In the genomic region with DNA sequence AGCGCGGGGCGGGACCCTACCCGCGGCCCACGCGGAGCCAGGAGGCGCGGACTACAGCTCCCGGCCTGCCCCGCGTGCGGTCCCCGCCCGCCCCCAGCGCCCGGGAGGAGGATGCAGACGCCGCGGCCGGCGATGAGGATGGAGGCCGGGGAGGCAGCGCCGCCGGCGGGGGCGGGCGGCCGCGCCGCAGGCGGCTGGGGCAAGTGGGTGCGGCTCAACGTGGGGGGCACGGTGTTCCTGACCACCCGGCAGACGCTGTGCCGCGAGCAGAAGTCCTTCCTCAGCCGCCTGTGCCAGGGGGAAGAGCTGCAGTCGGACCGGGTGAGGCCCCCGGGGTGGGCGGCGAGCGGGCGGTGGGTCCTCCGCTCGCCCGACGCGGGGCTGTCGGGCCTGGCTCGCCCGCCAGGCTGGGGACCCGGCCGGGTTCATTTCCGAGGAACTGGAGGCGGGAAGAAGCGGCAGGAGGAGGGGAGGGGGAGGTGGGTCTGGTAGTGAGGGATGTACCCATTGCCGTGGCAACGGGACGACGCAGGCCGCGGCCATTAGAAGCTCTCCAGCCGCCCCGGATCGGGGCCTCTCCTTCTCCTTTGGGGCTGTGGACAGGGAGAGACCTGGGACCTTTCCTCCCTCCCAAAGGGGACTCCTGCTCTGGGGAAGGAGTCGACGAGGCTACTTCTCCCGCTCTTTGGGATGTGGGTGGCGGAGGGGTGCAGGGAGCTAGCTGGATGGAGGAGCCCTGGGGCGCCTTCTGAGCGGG, we compare ENCODE assay signal across 8 cellular contexts. TPM values are rescaled to one million over a fixed set of nuclear protein-coding genes. Genes with fewer than 3 reads are reported as not detected.
A peak's percentile ranks its signal among the peaks of the same experiment; 100 is the strongest.
DNase-seq lines count a peak whose midpoint lies in the region; ATAC-seq and TF ChIP-seq lines count a peak whose summit lies in the region.

A gene with protein sequence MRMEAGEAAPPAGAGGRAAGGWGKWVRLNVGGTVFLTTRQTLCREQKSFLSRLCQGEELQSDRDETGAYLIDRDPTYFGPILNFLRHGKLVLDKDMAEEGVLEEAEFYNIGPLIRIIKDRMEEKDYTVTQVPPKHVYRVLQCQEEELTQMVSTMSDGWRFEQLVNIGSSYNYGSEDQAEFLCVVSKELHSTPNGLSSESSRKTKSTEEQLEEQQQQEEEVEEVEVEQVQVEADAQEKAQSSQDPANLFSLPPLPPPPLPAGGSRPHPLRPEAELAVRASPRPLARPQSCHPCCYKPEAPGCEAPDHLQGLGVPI (plus strand): TSS at position 114 of the 757 bp plus-strand sequence. CDS start 19 bp downstream, at position 133.

- H3K9me3 Mint-ChIP-seq in activated naive CD4-positive, alpha-beta T cell treated with anti-CD3 and anti-CD28 coated beads, Interleukin-2, amount 10 ng/mL, durations not matched to agents 7 days and 5 days, result no peaks in the 10 kb centered on the region

- TF ChIP-seq CTCF in omental fat pad (IDR thresholded peaks at IDR 0.05), result no peak
- no peak for TF ChIP-seq CTCF in suprapubic skin (IDR thresholded peaks at IDR 0.05)

- no peak for TF ChIP-seq EP300 in suprapubic skin (IDR thresholded peaks at IDR 0.05)

- peak within 1 kb of the TSS; percentile 73 for H3K27ac Mint-ChIP-seq in activated naive CD4-positive, alpha-beta T cell treated with anti-CD3 and anti-CD28 coated beads, Interleukin-2, amount 10 ng/mL, durations not matched to agents 7 days and 5 days

- DNase-seq in NCI-H446 (lab: John Stamatoyannopoulos, UW) (peak; percentile 20 to 70), NCI-H446 treated with DMSO at 0.1 percent for 48 hours (lab: John Stamatoyannopoulos, UW) (no peak), SK-N-DZ (ENCODE audit: low spot score) (peak; percentile 61), glomerular endothelial cell (ENCODE audit: extremely low read depth, low read depth, low spot score) (no peak), omental fat pad (ENCODE audit: low spot score) (no peak), suprapubic skin (ENCODE audit: low spot score in 2 of 2) (peak in 1 of 2 donors; percentile 69)
- peak; percentile 85 for DNase-seq in activated naive CD4-positive, alpha-beta T cell treated with anti-CD3 and anti-CD28 coated beads, Interleukin-2, amount 10 ng/mL, durations not matched to agents 7 days and 5 days

- ATAC-seq in HG03460 (IDR thresholded peaks at IDR 0.05; ENCODE audit: unreplicated experiment) (peak; percentile 74), omental fat pad (ENCODE audit: low FRiP score) (peak; percentile 85)

- H3K4me3 Mint-ChIP-seq in activated naive CD4-positive, alpha-beta T cell treated with anti-CD3 and anti-CD28 coated beads, Interleukin-2, amount 10 ng/mL, durations not matched to agents 7 days and 5 days, result peak within 1 kb of the TSS; percentile 76

- no peak within 1 kb of the TSS for H3K27ac ChIP-seq in suprapubic skin

- 12% methylated on average over 12 of the region's 76 CpGs for WGBS in suprapubic skin

- H3K36me3 ChIP-seq in suprapubic skin, result peaks cover 10% of the 10 kb centered on the region

- no peaks in the 10 kb centered on the region for H3K27me3 ChIP-seq in suprapubic skin

- H3K4me1 Mint-ChIP-seq in activated naive CD4-positive, alpha-beta T cell treated with anti-CD3 and anti-CD28 coated beads, Interleukin-2, amount 10 ng/mL, durations not matched to agents 7 days and 5 days, result peaks cover 19% of the 10 kb centered on the region

- H3K9me3 ChIP-seq in suprapubic skin, result no peaks in the 10 kb centered on the region

- CTCF ChIA-PET in activated naive CD4-positive, alpha-beta T cell treated with anti-CD3 and anti-CD28 coated beads, Interleukin-2, amount 10 ng/mL, durations not matched to agents 7 days and 5 days (lab: Charles Lee), result interaction anchor here (0.8 to 2.0 kb wide), 3 partner anchors 8 to 74 kb away, joined by 3 to 5 read pairs (median 3); no protein-coding TSS in a partner anchor

- H3K36me3 Mint-ChIP-seq in activated naive CD4-positive, alpha-beta T cell treated with anti-CD3 and anti-CD28 coated beads, Interleukin-2, amount 10 ng/mL, durations not matched to agents 7 days and 5 days, result no peaks in the 10 kb centered on the region

- H3K4me3 ChIP-seq in suprapubic skin, result peak within 1 kb of the TSS; percentile 60

- TF ChIP-seq POLR2A in suprapubic skin (IDR thresholded peaks at IDR 0.05), result no peak

- H3K27me3 Mint-ChIP-seq in activated naive CD4-positive, alpha-beta T cell treated with anti-CD3 and anti-CD28 coated beads, Interleukin-2, amount 10 ng/mL, durations not matched to agents 7 days and 5 days, result peaks cover 5% of the 10 kb centered on the region

- peaks cover 38% of the 10 kb centered on the region for H3K4me1 ChIP-seq in suprapubic skin

RNA-seq across cellular contexts. Expression of the gene that starts here (rescaled TPM):
- polyA plus RNA-seq in SK-N-DZ (2014; cell fraction: cytosol; rRNA removed), result 33.0 and 37.2 TPM in 2 replicates
- 59.0 and 63.0 TPM in 2 replicates for polyA plus RNA-seq in SK-N-DZ (2014; cell fraction: nucleus; rRNA removed)
- total RNA-seq in glomerular endothelial cell, result 35.1 and 46.4 TPM in 2 replicates
- 10 to 100 TPM in 1 of 4 donors, 1 to 10 TPM in 3; 6.2 to 17.3 (median 8.3) TPM for total RNA-seq in omental fat pad
- total RNA-seq in suprapubic skin, result 10 to 100 TPM; 25.0 to 67.0 (median 35.7) TPM

Comparison
In these comparisons a context has a peak if more than half of its experiments do, and no peak if none do; other contexts are left out.
1. DNase-seq: peak in NCI-H446 (2 of 2), SK-N-DZ (single experiment) and activated naive CD4-positive, alpha-beta T cell treated with anti-CD3 and anti-CD28 coated beads, Interleukin-2, amount 10 ng/mL, durations not matched to agents 7 days and 5 days (single experiment); none in NCI-H446 treated with DMSO at 0.1 percent for 48 hours (single experiment), glomerular endothelial cell (single experiment) and omental fat pad (single experiment).